ENCODE assay signal across 9 cellular contexts in genomic region chr11:20609727-20610707, GRCh38. TPM values are rescaled to one million over a fixed set of nuclear protein-coding genes. Genes with fewer than 3 reads are reported as not detected.
DNase-seq lines count a peak whose midpoint lies in the region; ATAC-seq, FAIRE-seq and TF ChIP-seq lines count a peak whose summit lies in the region.
"Had no signal": no experiment of that assay in that cellular context is flagged by ENCODE, and none has a peak within 500 bp of the region (broad histone marks: within the 10 kb centered on the region; RNA-seq: fewer than 3 reads in every experiment).

No MANE protein-coding gene starts in this region.

- TF ChIP-seq POLR2A in ovary (IDR thresholded peaks at IDR 0.05) (no peak), uterus (IDR thresholded peaks at IDR 0.05) (no peak)

- H3K27ac ChIP-seq in foreskin keratinocyte (no peak overlapping the region), ovary (no peak overlapping the region), uterus (no peak overlapping the region)
- H3K27ac ChIP-seq: neutrophil had no signal

- DNase-seq in GM04503 (ENCODE audit: low read depth) (peak; percentile 8), H7 (peak; percentile 92), LHCN-M2 (ENCODE audit: low read depth) (peak; percentile 32), RCC 7860 (ENCODE audit: low spot score) (peak; percentile 62), foreskin keratinocyte (peak in 1 of 2 donors; percentile 64), ovary (peak; percentile 25 to 78 (median 53)), uterus (peak; percentile 19 to 54)
- DNase-seq in activated effector memory CD4-positive, alpha-beta T cell treated with Interleukin-2 at 50 U/mL for 16 hours = peak; percentile 22

- no peak overlapping the region for H3K4me3 ChIP-seq in H7 (ENCODE audit: insufficient read depth, low read depth, low read length)
- no peak overlapping the region for H3K4me3 ChIP-seq in ovary
- H3K4me3 ChIP-seq in uterus = no peak overlapping the region

- peak; percentile 92 for ATAC-seq in foreskin keratinocyte

- intact Hi-C loops in ovary (cut with DNase I) = loop anchor here in 2 of 4 donors (10.0 kb wide), 2 partner anchors 205 to 225 kb away; partner anchors contain the start of gene PRMT3 (in 1 of the 2)
- intact Hi-C loops in uterus (cut with DNase I; ENCODE audit: low total_unique reads) = no loop called here

- peak; percentile 14 for FAIRE-seq in RCC 7860 (lab: Jason Lieb, UNC)

- no peak for TF ChIP-seq EP300 in ovary (IDR thresholded peaks at IDR 0.05)

- TF ChIP-seq CTCF in foreskin keratinocyte (conservative IDR thresholded peaks at IDR 0.05) = peak; percentile 93
- TF ChIP-seq CTCF in ovary (IDR thresholded peaks at IDR 0.05) = peak; percentile 34 to 50 (median 37)
- peak; percentile 67 to 78 (median 72) for TF ChIP-seq CTCF in uterus (IDR thresholded peaks at IDR 0.05)

- H3K9me3 ChIP-seq in ovary (no peaks in the 10 kb centered on the region), uterus (no peaks in the 10 kb centered on the region)
- H3K9me3 ChIP-seq: neutrophil had no signal

- H3K27me3 ChIP-seq in H7 (ENCODE audit: control insufficient read depth, insufficient read depth, low read length) (peaks cover 5% of the 10 kb centered on the region), foreskin keratinocyte (peaks cover 66% of the 10 kb centered on the region), ovary (no peaks in the 10 kb centered on the region), uterus (peaks cover 0 to 11% of the 10 kb centered on the region in 2 donors)

- H3K36me3 ChIP-seq in H7 (replicated peaks; ENCODE audit: control insufficient read depth, insufficient read depth, low read length) (no peaks in the 10 kb centered on the region), ovary (no peaks in the 10 kb centered on the region), uterus (no peaks in the 10 kb centered on the region)
- H3K36me3 ChIP-seq: neutrophil had no signal

- H3K4me1 ChIP-seq in foreskin keratinocyte (no peaks in the 10 kb centered on the region), ovary (ENCODE audit: insufficient read depth) (no peaks in the 10 kb centered on the region), uterus (no peaks in the 10 kb centered on the region)

- WGBS in ovary, 3 donors = 7 to 10% (median 9%) methylated on average over 30 of the region's 30 CpGs

RNA-seq across cellular contexts. Expression of gene SLC6A5, which starts 10.6 kb away (rescaled TPM):
- total RNA-seq in H7 (2014; rRNA removed; shearing (Covaris generic)) = 0.30 TPM in 1 of 2 replicates, not detected in the other
- total RNA-seq in LHCN-M2 (2014; rRNA removed) (not detected in 2 replicates), foreskin keratinocyte (not detected in 2 replicates), ovary (not detected), uterus (not detected)
- not detected for polyA plus RNA-seq in LHCN-M2 (2012)
- polyA plus RNA-seq in foreskin keratinocyte (not detected in 2 replicates), ovary (under 1 TPM in 1 of 2 donors, not detected in 1; 0.12 TPM)

RNA-seq across cellular contexts. Expression of gene NELL1, which starts 59.4 kb away (rescaled TPM):
- 2.6 and 5.1 TPM in 2 replicates for total RNA-seq in H7 (2014; rRNA removed; shearing (Covaris generic))
- not detected in 2 replicates for total RNA-seq in LHCN-M2 (2014; rRNA removed)
- polyA plus RNA-seq in LHCN-M2 (2012) = not detected
- total RNA-seq in foreskin keratinocyte = not detected in 2 replicates
- not detected in 2 replicates for polyA plus RNA-seq in foreskin keratinocyte
- under 1 TPM in 2 of 7 donors, not detected in 5; 0.34 to 0.38 TPM for total RNA-seq in ovary
- under 1 TPM; 0.21 to 0.43 TPM for polyA plus RNA-seq in ovary
- 10 to 100 TPM in 1 of 4 donors, under 1 TPM in 1, not detected in 2; 0.34 to 25.1 TPM for total RNA-seq in uterus

Comparison
In these comparisons a context has a peak if more than half of its experiments do, and no peak if none do; other contexts are left out.
1. CTCF ChIP-seq: peak in every context shown above with its lines; median percentile 93 in foreskin keratinocyte; 72 in uterus; 37 in ovary.